In the genomic region with DNA sequence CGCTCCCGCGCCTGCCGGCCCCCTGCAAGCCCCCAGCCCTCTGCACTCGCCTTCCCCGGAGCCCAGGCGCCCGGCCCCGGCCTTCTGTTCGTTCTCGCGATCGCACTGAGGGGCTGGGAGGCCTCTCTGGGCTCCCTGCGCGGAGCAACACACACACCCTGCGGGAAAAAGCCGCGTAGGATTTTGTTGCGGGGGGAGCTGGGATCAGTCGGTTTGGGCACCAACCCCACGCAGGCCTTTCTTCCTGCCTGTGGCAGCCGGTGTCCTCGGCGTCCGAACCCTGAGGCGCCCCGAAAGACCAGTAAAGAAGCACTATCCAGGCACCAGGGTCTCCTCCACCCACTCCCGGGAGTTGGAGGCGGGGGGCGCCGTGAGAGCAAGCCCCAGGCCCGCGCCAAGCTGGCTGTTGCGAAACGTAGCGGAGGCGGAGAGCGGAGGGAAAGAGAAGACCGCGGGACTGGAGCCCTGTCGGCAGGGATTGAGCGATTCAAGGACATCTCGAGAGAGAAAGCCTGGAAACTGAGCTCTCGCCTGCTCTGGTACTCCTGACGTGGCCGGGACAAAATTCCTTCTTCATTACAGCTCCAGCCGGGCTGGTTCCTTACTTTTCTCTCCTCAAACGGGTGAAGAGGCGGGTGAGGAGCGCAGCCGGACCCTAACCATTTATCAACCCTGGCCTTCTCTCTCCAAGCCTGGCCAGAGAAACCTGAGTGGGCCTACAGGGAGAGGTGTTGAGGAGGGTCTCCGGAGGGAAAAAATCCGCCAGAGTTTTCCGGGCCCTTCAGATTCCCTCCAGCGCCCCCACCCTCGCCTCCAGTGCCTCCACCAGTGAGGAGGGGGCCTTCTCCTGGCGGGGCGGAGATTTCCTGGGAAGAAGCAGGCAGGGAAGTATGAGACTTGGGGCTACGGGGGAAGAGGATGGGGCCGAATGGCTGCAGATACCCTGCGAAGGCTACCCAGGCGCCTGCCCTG, we compare ENCODE assay signal across 12 cellular contexts. TPM values are rescaled to one million over a fixed set of nuclear protein-coding genes. Genes with fewer than 3 reads are reported as not detected.
DNase-seq lines count a peak whose midpoint lies in the region; ATAC-seq and TF ChIP-seq lines count a peak whose summit lies in the region.
"Had no signal": no experiment of that assay in that cellular context is flagged by ENCODE, and none has a peak within 500 bp of the region (broad histone marks: within the 10 kb centered on the region; RNA-seq: fewer than 3 reads in every experiment).

No MANE protein-coding gene starts in this region.

- TF ChIP-seq POLR2A in esophagus squamous epithelium (IDR thresholded peaks at IDR 0.05) = no peak

- no peaks in the 10 kb centered on the region for H3K9me3 Mint-ChIP-seq in nephron progenitor cell

- H3K36me3 ChIP-seq in cardiac muscle cell (no peaks in the 10 kb centered on the region), right atrium auricular region (no peaks in the 10 kb centered on the region), esophagus squamous epithelium (no peaks in the 10 kb centered on the region), aorta (ENCODE audit: control insufficient read depth in 1 of 2, insufficient read depth in 2 of 2, low read length in 1 of 2) (no peaks in the 10 kb centered on the region)

- no peak overlapping the region for H3K27ac ChIP-seq in cardiac muscle cell
- no peak overlapping the region for H3K27ac ChIP-seq in right atrium auricular region
- H3K27ac ChIP-seq in esophagus squamous epithelium = no peak overlapping the region
- H3K27ac ChIP-seq in aorta (ENCODE audit: low read depth in 1 of 2, low read length in 2 of 2) = no peak overlapping the region
- H3K27ac ChIP-seq: epithelial cell of prostate had no signal

- ATAC-seq in aorta (ENCODE audit: low FRiP score) = peak; percentile 23
- no peak for ATAC-seq in HG03139 (IDR thresholded peaks at IDR 0.05; ENCODE audit: unreplicated experiment)
- ATAC-seq in GM21786 (IDR thresholded peaks at IDR 0.05; ENCODE audit: unreplicated experiment) = no peak

- H3K4me1 Mint-ChIP-seq in nephron progenitor cell = peaks cover 84% of the 10 kb centered on the region

- H3K9me3 ChIP-seq in cardiac muscle cell (ENCODE audit: low read depth) (no peaks in the 10 kb centered on the region), right atrium auricular region (peaks cover 0 to 6% of the 10 kb centered on the region in 2 donors), esophagus squamous epithelium (no peaks in the 10 kb centered on the region), aorta (ENCODE audit: control insufficient read depth, low read length) (no peaks in the 10 kb centered on the region)

- H3K27me3 ChIP-seq in cardiac muscle cell (peaks cover 100% of the 10 kb centered on the region), right atrium auricular region (peaks cover 62 to 63% of the 10 kb centered on the region in 2 donors), esophagus squamous epithelium (peaks cover 0 to 99% (median 23%) of the 10 kb centered on the region in 4 donors), aorta (ENCODE audit: control insufficient read depth in 1 of 2, insufficient read depth in 2 of 2, low read length in 1 of 2) (peaks cover 0 to 2% of the 10 kb centered on the region in 2 donors)

- WGBS in esophagus squamous epithelium, 2 donors = 46 to 50% methylated on average over 34 to 36 of the region's 62 CpGs
- WGBS in aorta, 2 donors = 63 to 81% methylated on average over 59 to 62 of the region's 62 CpGs

- peak overlapping the region; percentile 100 for H3K27ac Mint-ChIP-seq in nephron progenitor cell

- DNase-seq in cardiac muscle cell (ENCODE audit: low read depth in 1 of 2, low spot score in 1 of 2) (peak; percentile 41 to 43), right atrium auricular region (ENCODE audit: low spot score) (no peak), esophagus squamous epithelium (lab: John Stamatoyannopoulos, UW) (no peak), nephron progenitor cell (peak; percentile 59), aorta (no peak), NCI-H774 (lab: John Stamatoyannopoulos, UW) (no peak)
- DNase-seq: activated CD8-positive, alpha-beta memory T cell treated with anti-CD3 and anti-CD28 coated beads, Interleukin-2, amount 50 U/mL, for 48 hours; amniotic stem cell had no signal

- TF ChIP-seq CTCF in cardiac muscle cell (IDR thresholded peaks at IDR 0.05; ENCODE audit: low read depth, low read length) = no peak
- TF ChIP-seq CTCF in right atrium auricular region (IDR thresholded peaks at IDR 0.05) = no peak
- no peak for TF ChIP-seq CTCF in esophagus squamous epithelium (IDR thresholded peaks at IDR 0.05)
- no peak for TF ChIP-seq CTCF in nephron progenitor cell (IDR thresholded peaks at IDR 0.05)

- H3K4me1 ChIP-seq in cardiac muscle cell (ENCODE audit: low read depth) (peaks cover 4% of the 10 kb centered on the region), right atrium auricular region (peaks cover 0 to 34% of the 10 kb centered on the region in 2 donors), esophagus squamous epithelium (peaks cover 5 to 75% (median 16%) of the 10 kb centered on the region in 3 donors), aorta (ENCODE audit: control insufficient read depth in 1 of 2, insufficient read depth in 2 of 2, low read length in 2 of 2) (no peaks in the 10 kb centered on the region)

- intact Hi-C loops in esophagus squamous epithelium (cut with DNase I) (loop anchor here (5.0 kb wide), 1 partner anchor 161 kb away; no protein-coding TSS in a partner anchor), aorta (cut with DNase I) (loop anchor here in 1 of 2 donors (5.0 kb wide), 1 partner anchor 96 kb away; no protein-coding TSS in a partner anchor)

- peak overlapping the region; percentile 91 for H3K4me3 Mint-ChIP-seq in nephron progenitor cell

- H3K4me3 ChIP-seq in cardiac muscle cell = peak overlapping the region; percentile 11
- H3K4me3 ChIP-seq in right atrium auricular region = peak overlapping the region in 1 of 2 donors; percentile 14
- peak overlapping the region in 3 of 4 donors; percentile 13 to 31 (median 29) for H3K4me3 ChIP-seq in esophagus squamous epithelium
- H3K4me3 ChIP-seq in aorta (ENCODE audit: low read length in 2 of 2) = no peak overlapping the region

- H3K27me3 Mint-ChIP-seq in nephron progenitor cell (ENCODE audit: low read depth, poor library complexity) = peaks cover 2% of the 10 kb centered on the region

- H3K36me3 Mint-ChIP-seq in nephron progenitor cell (ENCODE audit: low read depth) = peaks cover 22% of the 10 kb centered on the region

RNA-seq across cellular contexts. Expression of a gene that starts 1.7 kb away (rescaled TPM):
- total RNA-seq in cardiac muscle cell (not detected in 2 replicates), right atrium auricular region (under 1 TPM in 1 of 2 donors, not detected in 1; 0.33 TPM), esophagus squamous epithelium (1 to 10 TPM in 1 of 4 donors, under 1 TPM in 1, not detected in 2; 0.31 to 1.1 TPM), aorta (1 to 10 TPM; 3.8 to 3.9 TPM)
- polyA plus RNA-seq in cardiac muscle cell (not detected in 2 replicates), aorta (not detected)
- total RNA-seq: temporal lobe had no signal

RNA-seq across cellular contexts. Expression of a gene that starts 2.9 kb away (rescaled TPM):
- not detected in 2 replicates for total RNA-seq in cardiac muscle cell
- not detected in 2 replicates for polyA plus RNA-seq in cardiac muscle cell
- total RNA-seq in right atrium auricular region = not detected
- 1 to 10 TPM in 1 of 4 donors, under 1 TPM in 2, not detected in 1; 0.21 to 1.1 (median 0.30) TPM for total RNA-seq in esophagus squamous epithelium
- 10 to 100 TPM; 14.7 to 17.1 TPM for total RNA-seq in aorta
- polyA plus RNA-seq in aorta = 1 to 10 TPM; 1.5 to 3.3 TPM
- total RNA-seq: temporal lobe had no signal

RNA-seq across cellular contexts. Expression of a gene that starts 22.4 kb away (rescaled TPM):
- total RNA-seq in cardiac muscle cell (0.06 TPM in 1 of 2 replicates, not detected in the other), right atrium auricular region (not detected), esophagus squamous epithelium (under 1 TPM in 1 of 4 donors, not detected in 3; 0.70 TPM), aorta (1 to 10 TPM; 4.2 to 6.4 TPM)
- polyA plus RNA-seq in cardiac muscle cell (not detected in 2 replicates), aorta (under 1 TPM in 1 of 2 donors, not detected in 1; 0.75 TPM)
- total RNA-seq: temporal lobe had no signal

RNA-seq across cellular contexts. Expression of a gene that starts 22.5 kb away (rescaled TPM):
- total RNA-seq in cardiac muscle cell = not detected in 2 replicates
- polyA plus RNA-seq in cardiac muscle cell = 0.37 TPM in 1 of 2 replicates, not detected in the other
- total RNA-seq in right atrium auricular region = under 1 TPM in 1 of 2 donors, not detected in 1; 0.20 TPM
- 1 to 10 TPM; 1.1 to 3.1 (median 1.3) TPM for total RNA-seq in esophagus squamous epithelium
- 10 to 100 TPM; 10.1 to 18.4 TPM for total RNA-seq in aorta
- 1 to 10 TPM; 1.4 to 1.8 TPM for polyA plus RNA-seq in aorta
- total RNA-seq: temporal lobe had no signal

RNA-seq across cellular contexts. Expression of a gene that starts 31.2 kb away (rescaled TPM):
- total RNA-seq in cardiac muscle cell = not detected in 2 replicates
- polyA plus RNA-seq in cardiac muscle cell = not detected in 2 replicates
- total RNA-seq in right atrium auricular region = not detected
- total RNA-seq in esophagus squamous epithelium = 1 to 10 TPM in 1 of 4 donors, not detected in 3; 1.5 TPM
- total RNA-seq in aorta = 1 to 10 TPM; 2.6 to 9.0 TPM
- under 1 TPM in 1 of 2 donors, not detected in 1; 0.38 TPM for polyA plus RNA-seq in aorta
- total RNA-seq: temporal lobe had no signal

Comparison
In these comparisons a context has a peak if more than half of its experiments do, and no peak if none do; other contexts are left out.
1. DNase-seq: peak in cardiac muscle cell (2 of 2) and nephron progenitor cell (single experiment); none in right atrium auricular region (single experiment), esophagus squamous epithelium (single experiment), aorta (0 of 2) and NCI-H774 (single experiment).
2. H3K4me3 ChIP-seq: peak in cardiac muscle cell (single experiment) and esophagus squamous epithelium (3 of 4); none in aorta (0 of 2).
3. RNA of a gene that starts 2.9 kb away (total RNA-seq): 14.7 to 17.1 TPM in aorta; not detected in right atrium auricular region, 0.21 to 1.1 TPM in esophagus squamous epithelium and not detected in cardiac muscle cell; every median in the first group is over 4 times any median in the second.